In the genomic region with DNA sequence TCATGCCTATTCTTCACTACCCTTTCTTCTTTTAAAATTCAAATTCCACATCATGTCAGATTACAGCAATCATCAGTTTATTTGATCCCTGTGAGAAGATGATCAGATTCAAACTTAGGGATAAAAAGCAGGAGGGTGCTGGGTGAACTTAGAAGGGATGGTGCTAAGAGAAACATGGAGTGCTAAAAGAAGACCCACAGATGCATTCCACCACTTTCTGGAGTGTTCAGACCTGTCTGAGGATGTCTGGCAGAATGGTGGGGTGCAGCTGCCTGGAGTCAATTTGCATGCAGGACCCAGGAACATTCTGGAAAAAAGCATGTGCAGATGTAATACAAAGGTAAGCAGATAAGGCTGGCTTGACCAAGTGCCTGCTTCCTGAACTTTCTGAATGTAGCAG, we compare ENCODE assay signal across 4 cellular contexts.
"Had no signal": no experiment of that assay in that cellular context is flagged by ENCODE, and none has a peak within 500 bp of the region (broad histone marks: within the 10 kb centered on the region; RNA-seq: fewer than 3 reads in every experiment).

No MANE protein-coding gene starts in this region.

- H3K4me1 ChIP-seq: HAP-1 had no signal

- ATAC-seq: GM23338, HCT116 had no signal

- H3K4me3 ChIP-seq: GM23248, GM23338, HAP-1 had no signal

- H3K9me3 ChIP-seq: HAP-1 had no signal

- H3K36me3 ChIP-seq: HAP-1 had no signal

- H3K27ac ChIP-seq: GM23248 had no signal
